Comparison of ENCODE assay signal across 16 cellular contexts in genomic region chr4:102504941-102505340, GRCh38. TPM values are rescaled to one million over a fixed set of nuclear protein-coding genes. Genes with fewer than 3 reads are reported as not detected.
DNase-seq lines count a peak whose midpoint lies in the region; ATAC-seq and TF ChIP-seq lines count a peak whose summit lies in the region.
"Had no signal": no experiment of that assay in that cellular context is flagged by ENCODE, and none has a peak within 500 bp of the region (broad histone marks: within the 10 kb centered on the region; RNA-seq: fewer than 3 reads in every experiment).

No MANE protein-coding gene starts in this region.

- H3K79me2 ChIP-seq in PC-9 (ENCODE audit: low read depth) = peaks cover 70% of the 10 kb centered on the region

- no peak overlapping the region for H2AFZ ChIP-seq in PC-9

- no peaks in the 10 kb centered on the region for H4K20me1 ChIP-seq in PC-9 (ENCODE audit: insufficient read depth)

- TF ChIP-seq CTCF in PC-9 (conservative IDR thresholded peaks at IDR 0.05) (no peak), fibroblast of pulmonary artery (IDR thresholded peaks at IDR 0.05; ENCODE audit: low read length, missing control alignments) (no peak)

- peak overlapping the region; percentile 66 for H3K27ac Mint-ChIP-seq in stimulated activated naive CD8-positive, alpha-beta T cell treated with anti-CD3 and anti-CD28 coated beads, Interleukin-15, Interleukin-2, amounts not matched to agents 100 ng/mL and 50 ng/mL, for 24 hours

- CTCF ChIA-PET in PC-9 (lab: Charles Lee) = no interaction called here

- H3K4me3 Mint-ChIP-seq in stimulated activated naive CD8-positive, alpha-beta T cell treated with anti-CD3 and anti-CD28 coated beads, Interleukin-15, Interleukin-2, amounts not matched to agents 100 ng/mL and 50 ng/mL, for 24 hours = peak overlapping the region; percentile 97

- no peaks in the 10 kb centered on the region for H3K9me2 ChIP-seq in PC-9 (ENCODE audit: insufficient read depth)

- no peak overlapping the region for H3K27ac ChIP-seq in PC-9
- H3K27ac ChIP-seq: prostate gland had no signal

- no peaks in the 10 kb centered on the region for H3K9me3 ChIP-seq in PC-9 (ENCODE audit: insufficient read depth, low read depth)
- H3K9me3 ChIP-seq: BE2C, mucosa of descending colon, prostate gland, uterus had no signal

- POLR2A ChIA-PET in PC-9 (lab: Charles Lee; ENCODE audit: unreplicated experiment) = no interaction called here

- H3K36me3 ChIP-seq in PC-9 (ENCODE audit: low read depth) = no peaks in the 10 kb centered on the region
- H3K36me3 ChIP-seq: BE2C, prostate gland, uterus had no signal

- no peak overlapping the region for H3K4me3 ChIP-seq in PC-9
- peak overlapping the region; percentile 84 for H3K4me3 ChIP-seq in fibroblast of pulmonary artery (replicated peaks; ENCODE audit: low read depth, low read length)
- H3K4me3 ChIP-seq: mucosa of descending colon, prostate gland, uterus had no signal

- H3K4me1 Mint-ChIP-seq in stimulated activated naive CD8-positive, alpha-beta T cell treated with anti-CD3 and anti-CD28 coated beads, Interleukin-15, Interleukin-2, amounts not matched to agents 100 ng/mL and 50 ng/mL, for 24 hours (ENCODE audit: low read depth) = peaks cover 72% of the 10 kb centered on the region

- no peaks in the 10 kb centered on the region for H3K27me3 ChIP-seq in PC-9 (ENCODE audit: insufficient read depth, low read depth)
- H3K27me3 ChIP-seq: BE2C, uterus had no signal

- DNase-seq in stimulated activated naive CD8-positive, alpha-beta T cell treated with anti-CD3 and anti-CD28 coated beads, Interleukin-15, Interleukin-2, amounts not matched to agents 100 U/mL and 50 U/mL, for 24 hours = no peak
- DNase-seq in PC-9 (no peak), fibroblast of pulmonary artery (ENCODE audit: low read depth) (no peak), erythroblast (lab: John Stamatoyannopoulos, UW) (no peak)
- DNase-seq: BE2C, Karpas-422, mucosa of descending colon, NCI-H2029, NCI-H774, uterus had no signal

- ATAC-seq in stimulated activated naive CD8-positive, alpha-beta T cell treated with anti-CD3 and anti-CD28 coated beads, Interleukin-15, Interleukin-2, amounts not matched to agents 100 U/mL and 50 U/mL, for 24 hours = no peak
- no peak for ATAC-seq in GM18498 (IDR thresholded peaks at IDR 0.05; ENCODE audit: unreplicated experiment)
- ATAC-seq in HG03045 (IDR thresholded peaks at IDR 0.05; ENCODE audit: unreplicated experiment) = no peak
- ATAC-seq in HG03571 (IDR thresholded peaks at IDR 0.05; ENCODE audit: unreplicated experiment) = no peak
- ATAC-seq: mucosa of descending colon, Right ventricle myocardium inferior had no signal

- H3F3A ChIP-seq in PC-9 (ENCODE audit: insufficient read depth, low read depth) = peaks cover 10% of the 10 kb centered on the region; the same call in 1 of the 2 replicates

- H3K4me1 ChIP-seq in PC-9 (replicated peaks; ENCODE audit: insufficient read depth) = peaks cover 34% of the 10 kb centered on the region
- H3K4me1 ChIP-seq: BE2C, prostate gland had no signal

- no peaks in the 10 kb centered on the region for H3K27me3 Mint-ChIP-seq in stimulated activated naive CD8-positive, alpha-beta T cell treated with anti-CD3 and anti-CD28 coated beads, Interleukin-15, Interleukin-2, amounts not matched to agents 100 ng/mL and 50 ng/mL, for 24 hours

- intact Hi-C loops in PC-9 (cut with micrococcal nuclease; ENCODE audit: unreplicated experiment) = loop anchor here (5.0 kb wide), 1 partner anchor 87 kb away; no protein-coding TSS in a partner anchor

- BruUV-seq in PC-9 (replicated peaks; lab: Mats Ljungman, UMichigan) = no TSS peak

- H3K36me3 Mint-ChIP-seq in stimulated activated naive CD8-positive, alpha-beta T cell treated with anti-CD3 and anti-CD28 coated beads, Interleukin-15, Interleukin-2, amounts not matched to agents 100 ng/mL and 50 ng/mL, for 24 hours (ENCODE audit: low read depth) = peaks cover 63% of the 10 kb centered on the region

- H3K4me2 ChIP-seq in PC-9 = peak overlapping the region; percentile 87

- no peak for TF ChIP-seq POLR2A in erythroblast (IDR thresholded peaks at IDR 0.05; ENCODE audit: low read length)

- no peaks in the 10 kb centered on the region for H3K9me3 Mint-ChIP-seq in stimulated activated naive CD8-positive, alpha-beta T cell treated with anti-CD3 and anti-CD28 coated beads, Interleukin-15, Interleukin-2, amounts not matched to agents 100 ng/mL and 50 ng/mL, for 24 hours

RNA-seq across cellular contexts. Expression of gene NFKB1, which starts 3.8 kb away (rescaled TPM):
- total RNA-seq in PC-9 (2021) = 11.6 and 16.8 TPM in 2 replicates
